Comparison of ENCODE assay signal across 8 cellular contexts in the genomic region with DNA sequence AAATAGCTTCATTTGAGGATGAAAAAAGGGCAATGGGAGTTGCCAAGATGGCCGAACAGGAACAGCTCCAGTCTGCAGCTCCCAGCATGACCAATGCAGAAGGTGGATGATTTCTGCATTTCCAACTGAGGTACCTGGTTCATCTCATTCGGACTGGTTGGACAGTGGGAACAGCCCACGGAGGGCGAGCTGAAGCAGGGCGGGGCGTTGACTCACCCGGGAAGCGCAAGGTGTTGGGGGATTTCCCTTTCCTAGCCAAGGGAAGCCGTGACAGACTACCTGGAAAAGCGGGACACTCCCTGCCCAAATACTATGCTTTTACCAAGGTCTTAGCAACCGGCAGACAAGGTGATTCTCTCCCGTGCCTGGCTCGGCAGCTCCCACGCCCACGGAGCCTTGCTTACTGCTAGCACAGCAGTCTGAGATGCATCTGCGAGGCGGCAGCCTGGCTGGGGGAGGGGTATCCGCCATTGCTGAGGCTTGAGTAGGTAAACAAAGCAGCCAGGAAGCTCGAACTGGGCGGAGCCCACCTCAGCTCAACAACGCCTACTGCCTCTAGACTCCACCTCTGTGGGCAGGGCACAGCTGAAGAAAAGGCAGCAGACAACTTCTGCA.
DNase-seq lines count a peak whose midpoint lies in the region; ATAC-seq and TF ChIP-seq lines count a peak whose summit lies in the region.
"Not testable (repeated sequence)": the region's sequence is repeated elsewhere in the genome, so short reads cannot be mapped to it uniquely, and the experiment has no call there.

No MANE protein-coding gene starts in this region.

- intact Hi-C loops in head of caudate nucleus (cut with DNase I): not testable (repeated sequence)

- H3K27me3 Mint-ChIP-seq in stimulated activated naive CD8-positive, alpha-beta T cell treated with anti-CD3 and anti-CD28 coated beads, Interleukin-15, Interleukin-2, amounts not matched to agents 100 ng/mL and 50 ng/mL, for 24 hours: not testable (repeated sequence)

- H3K27ac Mint-ChIP-seq in stimulated activated naive CD8-positive, alpha-beta T cell treated with anti-CD3 and anti-CD28 coated beads, Interleukin-15, Interleukin-2, amounts not matched to agents 100 ng/mL and 50 ng/mL, for 24 hours: not testable (repeated sequence)

- H3K36me3 Mint-ChIP-seq in stimulated activated naive CD8-positive, alpha-beta T cell treated with anti-CD3 and anti-CD28 coated beads, Interleukin-15, Interleukin-2, amounts not matched to agents 100 ng/mL and 50 ng/mL, for 24 hours (ENCODE audit: low read depth): peaks cover 13% of the 10 kb centered on the region

- peak overlapping the region; percentile 7 for H3K4me3 Mint-ChIP-seq in stimulated activated naive CD8-positive, alpha-beta T cell treated with anti-CD3 and anti-CD28 coated beads, Interleukin-15, Interleukin-2, amounts not matched to agents 100 ng/mL and 50 ng/mL, for 24 hours

- WGBS in lung, 2 donors: 60 to 83% methylated on average over 20 to 21 of the region's 21 CpGs

- peak overlapping the region; percentile 61 for H3K4me3 ChIP-seq in H7 (ENCODE audit: insufficient read depth, low read depth, low read length)
- H3K4me3 ChIP-seq in lung: not testable (repeated sequence)

- H3K9me3 Mint-ChIP-seq in stimulated activated naive CD8-positive, alpha-beta T cell treated with anti-CD3 and anti-CD28 coated beads, Interleukin-15, Interleukin-2, amounts not matched to agents 100 ng/mL and 50 ng/mL, for 24 hours: not testable (repeated sequence)

- H3K4me1 ChIP-seq in lung (ENCODE audit: control insufficient read depth in 2 of 2, insufficient read depth in 2 of 2, low read length in 2 of 2): not testable (repeated sequence)

- TF ChIP-seq CTCF in lung (IDR thresholded peaks at IDR 0.05; ENCODE audit: control extremely low read depth, extremely low read depth): not testable (repeated sequence)

- not testable (repeated sequence) for H3K9me3 ChIP-seq in lung (ENCODE audit: control insufficient read depth in 2 of 2, insufficient read depth in 1 of 2, low read length in 1 of 2)

- not testable (repeated sequence) for ATAC-seq in lung (ENCODE audit: insufficient read depth, low FRiP score)

- not testable (repeated sequence) for DNase-seq in H7
- DNase-seq in SK-N-DZ (ENCODE audit: low spot score) (peak; percentile 79), head of caudate nucleus (peak in 23 of 42 donors; percentile 0 to 42 (median 12)), lung (ENCODE audit: low spot score) (peak; percentile 44)
- DNase-seq in activated CD8-positive, alpha-beta memory T cell treated with anti-CD3 and anti-CD28 coated beads for 4 hours (ENCODE audit: low read depth in 2 of 2): peak; percentile 34 to 44
- peak; percentile 8 for DNase-seq in activated naive CD8-positive, alpha-beta T cell treated with anti-CD3 and anti-CD28 coated beads, Interleukin-2, amount 50 U/mL, for 16 hours (ENCODE audit: low read depth, low spot score)
- DNase-seq in stimulated activated CD4-positive, alpha-beta T cell treated with anti-CD3 and anti-CD28 coated beads, Interleukin-15, amount 100 ng/mL, for 24 hours: peak; percentile 75

- H3K27ac ChIP-seq in lung (ENCODE audit: low read depth in 1 of 2, low read length in 1 of 2): peak overlapping the region in 1 of 2 donors; percentile 80

- H3K27me3 ChIP-seq in H7 (ENCODE audit: control insufficient read depth, insufficient read depth, low read length); lung (ENCODE audit: control insufficient read depth, insufficient read depth): not testable (repeated sequence)

- peaks cover 38% of the 10 kb centered on the region for H3K4me1 Mint-ChIP-seq in stimulated activated naive CD8-positive, alpha-beta T cell treated with anti-CD3 and anti-CD28 coated beads, Interleukin-15, Interleukin-2, amounts not matched to agents 100 ng/mL and 50 ng/mL, for 24 hours (ENCODE audit: low read depth)

- not testable (repeated sequence) for H3K36me3 ChIP-seq in H7 (replicated peaks; ENCODE audit: control insufficient read depth, insufficient read depth, low read length); lung (ENCODE audit: control insufficient read depth in 2 of 2, insufficient read depth in 2 of 2, low read length in 2 of 2)
